Comparison of ENCODE assay signal across 11 cellular contexts in genomic region chr19:38266070-38266469, GRCh38. TPM values are rescaled to one million over a fixed set of nuclear protein-coding genes. Genes with fewer than 3 reads are reported as not detected.
A peak's percentile ranks its signal among the peaks of the same experiment; 100 is the strongest.
DNase-seq lines count a peak whose midpoint lies in the region; ATAC-seq and TF ChIP-seq lines count a peak whose summit lies in the region.
"Had no signal": no experiment of that assay in that cellular context is flagged by ENCODE, and none has a peak within 500 bp of the region (broad histone marks: within the 10 kb centered on the region; RNA-seq: fewer than 3 reads in every experiment).

No MANE protein-coding gene starts in this region.

- TF ChIP-seq POLR2A in Peyer's patch (IDR thresholded peaks at IDR 0.05) (peak in 1 of 2 donors; percentile 4), lower leg skin (IDR thresholded peaks at IDR 0.05) (no peak)

- no peak for DNase-seq in activated CD4-positive, alpha-beta T cell treated with anti-CD3 and anti-CD28 coated beads, Interleukin-2, amount 10 ng/mL, durations not matched to agents 24 days and 14 days
- no peak for DNase-seq in activated CD4-positive, alpha-beta T cell treated with anti-CD3 and anti-CD28 coated beads, Interleukin-2, amount 50 U/mL, for 4 hours
- DNase-seq in Peyer's patch (peak in 1 of 3 donors; percentile 60), GM10266 (ENCODE audit: extremely low spot score) (no peak), lower leg skin (ENCODE audit: low spot score in 2 of 2) (no peak)
- DNase-seq in stimulated activated naive B cell treated with anti-CD40 and anti-IgM and Interleukin-4, amounts not matched to agents 10 μg/mL and 1 μg/mL and 100 μg/mL, for 72 hours, result no peak
- no peak for DNase-seq in activated naive CD4-positive, alpha-beta T cell treated with Interleukin-2 at 50 U/mL for 16 hours
- DNase-seq: NCI-H187, nucleus accumbens had no signal

- H3K4me3 ChIP-seq in Peyer's patch, result peak overlapping the region in 3 of 4 donors; percentile 48 to 85 (median 80)
- H3K4me3 ChIP-seq in iPS-11a (ENCODE audit: low read depth, low read length), result peak overlapping the region; percentile 90
- H3K4me3 ChIP-seq in lower leg skin (ENCODE audit: low read depth, poor library complexity, severe bottlenecking), result no peak overlapping the region

- H3K27me3 Mint-ChIP-seq in activated CD4-positive, alpha-beta T cell treated with anti-CD3 and anti-CD28 coated beads, Interleukin-2, amount 10 ng/mL, durations not matched to agents 24 days and 14 days, result no peaks in the 10 kb centered on the region
- no peaks in the 10 kb centered on the region for H3K27me3 Mint-ChIP-seq in stimulated activated naive B cell treated with anti-CD40 and anti-IgM and Interleukin-4, amounts not matched to agents 10 μg/mL and 1 μg/mL and 100 μg/mL, for 72 hours

- peak overlapping the region; percentile 88 for H3K4me3 Mint-ChIP-seq in activated CD4-positive, alpha-beta T cell treated with anti-CD3 and anti-CD28 coated beads, Interleukin-2, amount 10 ng/mL, durations not matched to agents 24 days and 14 days
- peak overlapping the region; percentile 93 to 95 for H3K4me3 Mint-ChIP-seq in stimulated activated naive B cell treated with anti-CD40 and anti-IgM and Interleukin-4, amounts not matched to agents 10 μg/mL and 1 μg/mL and 100 μg/mL, for 72 hours

- H3K27ac ChIP-seq in Peyer's patch, result peak overlapping the region in 3 of 4 donors; percentile 79 to 98 (median 94)

- no peaks in the 10 kb centered on the region for H3K36me3 ChIP-seq in Peyer's patch

- WGBS in lower leg skin, 2 donors, result 41 to 62% methylated on average over 8 of the region's 8 CpGs

- peaks cover 0 to 28% (median 6%) of the 10 kb centered on the region in 4 donors for H3K4me1 ChIP-seq in Peyer's patch

- no peaks in the 10 kb centered on the region for H3K9me3 Mint-ChIP-seq in activated CD4-positive, alpha-beta T cell treated with anti-CD3 and anti-CD28 coated beads, Interleukin-2, amount 10 ng/mL, durations not matched to agents 24 days and 14 days
- no peaks in the 10 kb centered on the region for H3K9me3 Mint-ChIP-seq in stimulated activated naive B cell treated with anti-CD40 and anti-IgM and Interleukin-4, amounts not matched to agents 10 μg/mL and 1 μg/mL and 100 μg/mL, for 72 hours

- intact Hi-C loops in activated CD4-positive, alpha-beta T cell treated with anti-CD3 and anti-CD28 coated beads, Interleukin-2, amount 10 ng/mL, durations not matched to agents 24 days and 14 days (cut with micrococcal nuclease), result no loop called here
- intact Hi-C loops in lower leg skin (cut with DNase I; ENCODE audit: low total_unique reads), result no loop called here

- H3K27me3 ChIP-seq in Peyer's patch, result peaks cover 0 to 4% of the 10 kb centered on the region in 2 donors

- TF ChIP-seq CTCF in Peyer's patch (IDR thresholded peaks at IDR 0.05), result no peak
- TF ChIP-seq CTCF in GM10266 (IDR thresholded peaks at IDR 0.05; ENCODE audit: control insufficient read depth, insufficient read depth, low read depth, missing control alignments), result no peak
- TF ChIP-seq CTCF in lower leg skin (IDR thresholded peaks at IDR 0.05), result no peak

- ATAC-seq in stimulated activated naive B cell treated with anti-CD40 and anti-IgM and Interleukin-4, amounts not matched to agents 10 μg/mL and 1 μg/mL and 100 μg/mL, for 72 hours (replicated peaks), result no peak
- ATAC-seq: activated CD4-positive, CD25-positive, alpha-beta regulatory T cell treated with anti-CD3 and anti-CD28 coated beads, Interleukin-2, amount 50 U/mL, for 24 hours had no signal

- peaks cover 5% of the 10 kb centered on the region for H3K36me3 Mint-ChIP-seq in activated CD4-positive, alpha-beta T cell treated with anti-CD3 and anti-CD28 coated beads, Interleukin-2, amount 10 ng/mL, durations not matched to agents 24 days and 14 days (ENCODE audit: low read depth)
- H3K36me3 Mint-ChIP-seq in stimulated activated naive B cell treated with anti-CD40 and anti-IgM and Interleukin-4, amounts not matched to agents 10 μg/mL and 1 μg/mL and 100 μg/mL, for 72 hours, result peaks cover 51 to 65% of the 10 kb centered on the region in 2 donors

- H3K4me1 Mint-ChIP-seq in activated CD4-positive, alpha-beta T cell treated with anti-CD3 and anti-CD28 coated beads, Interleukin-2, amount 10 ng/mL, durations not matched to agents 24 days and 14 days, result peaks cover 42% of the 10 kb centered on the region
- H3K4me1 Mint-ChIP-seq in stimulated activated naive B cell treated with anti-CD40 and anti-IgM and Interleukin-4, amounts not matched to agents 10 μg/mL and 1 μg/mL and 100 μg/mL, for 72 hours, result peaks cover 51 to 73% of the 10 kb centered on the region in 2 donors

- H3K9me3 ChIP-seq in Peyer's patch, result no peaks in the 10 kb centered on the region

- H3K27ac Mint-ChIP-seq in activated CD4-positive, alpha-beta T cell treated with anti-CD3 and anti-CD28 coated beads, Interleukin-2, amount 10 ng/mL, durations not matched to agents 24 days and 14 days, result peak overlapping the region; percentile 75
- H3K27ac Mint-ChIP-seq in stimulated activated naive B cell treated with anti-CD40 and anti-IgM and Interleukin-4, amounts not matched to agents 10 μg/mL and 1 μg/mL and 100 μg/mL, for 72 hours, result peak overlapping the region; percentile 96

RNA-seq across cellular contexts. Expression of gene SPINT2, which starts 1.7 kb away (rescaled TPM):
- total RNA-seq in activated CD4-positive, alpha-beta T cell treated with anti-CD3 and anti-CD28 coated beads, Interleukin-2, amount 10 ng/mL, durations not matched to agents 24 days and 14 days, result 69.6 and 70.7 TPM in 2 replicates
- total RNA-seq in Peyer's patch (1,000 to 10,000 TPM in 2 of 4 donors, 100 to 1,000 TPM in 2; 158 to 1,321 (median 873) TPM), lower leg skin (100 to 1,000 TPM; 401 to 505 (median 497) TPM)

RNA-seq across cellular contexts. Expression of gene PPP1R14A, which starts 9.9 kb away (rescaled TPM):
- total RNA-seq in activated CD4-positive, alpha-beta T cell treated with anti-CD3 and anti-CD28 coated beads, Interleukin-2, amount 10 ng/mL, durations not matched to agents 24 days and 14 days, result 60.3 and 61.1 TPM in 2 replicates
- total RNA-seq in Peyer's patch (10 to 100 TPM in 2 of 4 donors, 1 to 10 TPM in 2; 8.2 to 28.1 (median 17.7) TPM), lower leg skin (10 to 100 TPM in 1 of 4 donors, 1 to 10 TPM in 3; 3.8 to 19.6 (median 7.1) TPM)

RNA-seq across cellular contexts. Expression of gene C19orf33, which starts 38.0 kb away (rescaled TPM):
- 0.52 TPM in 1 of 2 replicates, not detected in the other for total RNA-seq in activated CD4-positive, alpha-beta T cell treated with anti-CD3 and anti-CD28 coated beads, Interleukin-2, amount 10 ng/mL, durations not matched to agents 24 days and 14 days
- total RNA-seq in Peyer's patch (100 to 1,000 TPM in 3 of 4 donors, 10 to 100 TPM in 1; 39.6 to 444 (median 348) TPM), lower leg skin (100 to 1,000 TPM; 373 to 601 (median 426) TPM)

RNA-seq across cellular contexts. Expression of gene DPF1, which starts 42.0 kb away (rescaled TPM):
- total RNA-seq in activated CD4-positive, alpha-beta T cell treated with anti-CD3 and anti-CD28 coated beads, Interleukin-2, amount 10 ng/mL, durations not matched to agents 24 days and 14 days, result 1.8 and 2.0 TPM in 2 replicates
- total RNA-seq in Peyer's patch (not detected), lower leg skin (not detected)

RNA-seq across cellular contexts. Expression of gene YIF1B, which starts 49.7 kb away (rescaled TPM):
- total RNA-seq in activated CD4-positive, alpha-beta T cell treated with anti-CD3 and anti-CD28 coated beads, Interleukin-2, amount 10 ng/mL, durations not matched to agents 24 days and 14 days, result 83.4 and 84.7 TPM in 2 replicates
- total RNA-seq in Peyer's patch (10 to 100 TPM; 11.6 to 31.4 (median 15.0) TPM), lower leg skin (10 to 100 TPM; 14.1 to 38.5 (median 25.5) TPM)

Comparison
In these comparisons a context has a peak if more than half of its experiments do, and no peak if none do; other contexts are left out.
1. RNA of gene C19orf33, which starts 38.0 kb away (total RNA-seq): 373 to 601 TPM in lower leg skin and 39.6 to 444 TPM in Peyer's patch; 0.52 TPM in activated CD4-positive, alpha-beta T cell treated with anti-CD3 and anti-CD28 coated beads, Interleukin-2, amount 10 ng/mL, durations not matched to agents 24 days and 14 days; every median in the first group is over 10 times any median in the second.